In genomic region chr12:117968084-117968789, GRCh38 we compare ENCODE assay signal across 8 cellular contexts. TPM values are rescaled to one million over a fixed set of nuclear protein-coding genes. Genes with fewer than 3 reads are reported as not detected.
DNase-seq lines count a peak whose midpoint lies in the region; ATAC-seq and TF ChIP-seq lines count a peak whose summit lies in the region.

No MANE protein-coding gene starts in this region.

- ATAC-seq in heart right ventricle (no peak), left lung (peak; percentile 3), upper lobe of left lung (ENCODE audit: low FRiP score in 2 of 2) (no peak), GM21619 (IDR thresholded peaks at IDR 0.05; ENCODE audit: unreplicated experiment) (no peak), GM21390 (IDR thresholded peaks at IDR 0.05; ENCODE audit: unreplicated experiment) (no peak)

- peaks cover 5% of the 10 kb centered on the region for H3K4me1 Mint-ChIP-seq in activated naive CD8-positive, alpha-beta T cell treated with anti-CD3 and anti-CD28 coated beads for 36 hours

- peaks cover 0 to 21% (median 9%) of the 10 kb centered on the region in 11 donors for H3K9me3 ChIP-seq in heart right ventricle
- H3K9me3 ChIP-seq in right atrium auricular region, result peaks cover 0 to 14% of the 10 kb centered on the region in 2 donors
- H3K9me3 ChIP-seq in left lung, result peaks cover 0 to 12% of the 10 kb centered on the region in 2 donors
- H3K9me3 ChIP-seq in upper lobe of left lung, result peaks cover 0 to 5% (median 2%) of the 10 kb centered on the region in 4 donors

- intact Hi-C loops in heart right ventricle (cut with DNase I), result no loop called here
- intact Hi-C loops in left lung (cut with DNase I), result no loop called here

- H3K4me1 ChIP-seq in heart right ventricle, result peaks cover 0 to 7% (median 0%) of the 10 kb centered on the region in 9 donors
- peaks cover 0 to 5% of the 10 kb centered on the region in 2 donors for H3K4me1 ChIP-seq in right atrium auricular region
- H3K4me1 ChIP-seq in left lung, result no peaks in the 10 kb centered on the region
- H3K4me1 ChIP-seq in upper lobe of left lung, result peaks cover 0 to 18% (median 7%) of the 10 kb centered on the region in 4 donors

- TF ChIP-seq CTCF in heart right ventricle (IDR thresholded peaks at IDR 0.05), result no peak
- no peak for TF ChIP-seq CTCF in right atrium auricular region (IDR thresholded peaks at IDR 0.05)
- TF ChIP-seq CTCF in left lung (IDR thresholded peaks at IDR 0.05), result no peak
- no peak for TF ChIP-seq CTCF in upper lobe of left lung (IDR thresholded peaks at IDR 0.05)

- H3K27me3 Mint-ChIP-seq in activated naive CD8-positive, alpha-beta T cell treated with anti-CD3 and anti-CD28 coated beads for 36 hours, result peaks cover 68% of the 10 kb centered on the region

- WGBS in heart right ventricle, 2 donors, result 1 to 11% methylated on average over 12 of the region's 12 CpGs
- WGBS in upper lobe of left lung, 2 donors, result 4 to 13% methylated on average over 12 of the region's 12 CpGs

- peak overlapping the region; percentile 83 for H3K4me3 Mint-ChIP-seq in activated naive CD8-positive, alpha-beta T cell treated with anti-CD3 and anti-CD28 coated beads for 36 hours

- no peak for DNase-seq in heart right ventricle
- no peak for DNase-seq in right atrium auricular region (ENCODE audit: low spot score)
- DNase-seq in activated naive CD8-positive, alpha-beta T cell treated with anti-CD3 and anti-CD28 coated beads for 36 hours, result no peak
- DNase-seq in left lung, result no peak
- DNase-seq in upper lobe of left lung, result no peak
- DNase-seq in COR-L47 (lab: John Stamatoyannopoulos, UW), result no peak

- H3K27ac ChIP-seq in heart right ventricle (no peak overlapping the region), right atrium auricular region (no peak overlapping the region), left lung (peak overlapping the region; percentile 65 to 70), upper lobe of left lung (peak overlapping the region in 2 of 4 donors; percentile 74 to 79)

- no peak for TF ChIP-seq POLR2A in upper lobe of left lung (IDR thresholded peaks at IDR 0.05)

- H3K27ac Mint-ChIP-seq in activated naive CD8-positive, alpha-beta T cell treated with anti-CD3 and anti-CD28 coated beads for 36 hours, result no peak overlapping the region

- H3K9me3 Mint-ChIP-seq in activated naive CD8-positive, alpha-beta T cell treated with anti-CD3 and anti-CD28 coated beads for 36 hours, result peaks cover 6% of the 10 kb centered on the region

- H3K36me3 Mint-ChIP-seq in activated naive CD8-positive, alpha-beta T cell treated with anti-CD3 and anti-CD28 coated beads for 36 hours, result peaks cover 2% of the 10 kb centered on the region

- TF ChIP-seq EP300 in upper lobe of left lung (IDR thresholded peaks at IDR 0.05), result no peak

- peak overlapping the region in 6 of 10 donors; percentile 17 to 53 (median 47) for H3K4me3 ChIP-seq in heart right ventricle
- peak overlapping the region in 1 of 2 donors; percentile 42 for H3K4me3 ChIP-seq in right atrium auricular region
- peak overlapping the region; percentile 22 to 39 for H3K4me3 ChIP-seq in left lung
- H3K4me3 ChIP-seq in upper lobe of left lung, result peak overlapping the region; percentile 35 to 56 (median 51)

- H3K36me3 ChIP-seq in heart right ventricle (no peaks in the 10 kb centered on the region), right atrium auricular region (no peaks in the 10 kb centered on the region), left lung (no peaks in the 10 kb centered on the region), upper lobe of left lung (no peaks in the 10 kb centered on the region)

- H3K27me3 ChIP-seq in heart right ventricle (peaks cover 0 to 75% (median 55%) of the 10 kb centered on the region in 7 donors), right atrium auricular region (peaks cover 0 to 3% of the 10 kb centered on the region in 2 donors), left lung (peaks cover 0 to 62% of the 10 kb centered on the region in 2 donors), upper lobe of left lung (peaks cover 0 to 15% (median under 1%) of the 10 kb centered on the region in 4 donors)

RNA-seq across cellular contexts. Expression of gene KSR2, which starts 0.6 kb away (rescaled TPM):
- total RNA-seq in heart right ventricle, result under 1 TPM in 3 of 10 donors, not detected in 7; 0.02 TPM
- polyA plus RNA-seq in heart right ventricle, result not detected
- under 1 TPM; 0.07 to 0.08 TPM for total RNA-seq in right atrium auricular region
- total RNA-seq in activated naive CD8-positive, alpha-beta T cell treated with anti-CD3 and anti-CD28 coated beads for 36 hours, result not detected
- total RNA-seq in left lung, result 1 to 10 TPM; 1.0 to 1.4 TPM
- 1 to 10 TPM in 2 of 6 donors, under 1 TPM in 4; 0.30 to 3.2 (median 0.85) TPM for total RNA-seq in upper lobe of left lung

RNA-seq across cellular contexts. Expression of gene RFC5, which starts 48.3 kb away (rescaled TPM):
- 1 to 10 TPM; 2.8 to 6.2 (median 4.1) TPM for total RNA-seq in heart right ventricle
- 1 to 10 TPM; 2.4 to 5.3 TPM for polyA plus RNA-seq in heart right ventricle
- 1 to 10 TPM; 4.0 to 5.8 TPM for total RNA-seq in right atrium auricular region
- total RNA-seq in activated naive CD8-positive, alpha-beta T cell treated with anti-CD3 and anti-CD28 coated beads for 36 hours, result 10 to 100 TPM; 71.7 to 72.5 TPM
- total RNA-seq in left lung, result 10 to 100 TPM; 12.1 to 14.1 TPM
- total RNA-seq in upper lobe of left lung, result 10 to 100 TPM in 1 of 6 donors, 1 to 10 TPM in 5; 5.0 to 10.5 (median 7.1) TPM

Comparison
In these comparisons a context has a peak if more than half of its experiments do, and no peak if none do; other contexts are left out.
1. H3K27ac ChIP-seq: peak in left lung (2 of 2); none in heart right ventricle (0 of 10) and right atrium auricular region (0 of 2).
2. RNA of gene RFC5, which starts 48.3 kb away (total RNA-seq): 71.7 to 72.5 TPM in activated naive CD8-positive, alpha-beta T cell treated with anti-CD3 and anti-CD28 coated beads for 36 hours; 12.1 to 14.1 TPM in left lung, 5.0 to 10.5 TPM in upper lobe of left lung, 4.0 to 5.8 TPM in right atrium auricular region and 2.8 to 6.2 TPM in heart right ventricle; every median in the first group is over 4 times any median in the second.